Comparison of ENCODE assay signal across 9 cellular contexts in the genomic region with DNA sequence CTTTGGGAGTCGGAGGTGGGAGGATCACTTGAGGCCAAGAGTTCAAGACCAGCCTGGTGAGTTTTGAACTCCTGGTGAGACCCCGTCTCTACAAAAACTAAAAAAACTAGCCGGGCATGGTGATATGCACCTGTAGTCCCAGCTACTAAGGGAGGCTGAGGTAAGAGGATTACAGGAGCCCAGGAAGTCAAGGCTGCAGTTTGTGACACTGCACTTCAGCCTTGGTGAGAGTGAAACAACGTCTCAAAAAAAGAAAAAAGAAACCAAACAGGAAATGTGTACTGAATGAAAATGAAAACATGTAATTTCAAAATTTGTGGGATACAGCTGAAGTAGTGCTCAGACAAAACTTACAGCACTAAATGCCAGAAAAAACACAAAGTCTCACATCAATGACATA.
DNase-seq lines count a peak whose midpoint lies in the region; ATAC-seq and TF ChIP-seq lines count a peak whose summit lies in the region.
"Had no signal": no experiment of that assay in that cellular context is flagged by ENCODE, and none has a peak within 500 bp of the region (broad histone marks: within the 10 kb centered on the region; RNA-seq: fewer than 3 reads in every experiment).

No MANE protein-coding gene starts in this region.

- H3K27ac ChIP-seq in KOPT-K1 (ENCODE audit: low read depth, low read length, poor library complexity, severe bottlenecking), result peak overlapping the region; percentile 42

- no peaks in the 10 kb centered on the region for H3K27me3 Mint-ChIP-seq in activated naive CD4-positive, alpha-beta T cell treated with anti-CD3 and anti-CD28 coated beads, Interleukin-2, amount 50 U/mL, for 24 hours
- no peaks in the 10 kb centered on the region for H3K27me3 Mint-ChIP-seq in stimulated activated naive CD8-positive, alpha-beta T cell treated with anti-CD3 and anti-CD28 coated beads, Interleukin-15, amount 100 ng/mL, for 72 hours

- ATAC-seq in HG02623 (IDR thresholded peaks at IDR 0.05; ENCODE audit: unreplicated experiment), result peak; percentile 61
- peak; percentile 83 for ATAC-seq in stimulated activated naive CD8-positive, alpha-beta T cell treated with anti-CD3 and anti-CD28 coated beads, Interleukin-15, amount 100 ng/mL, for 72 hours
- ATAC-seq in GM19328 (IDR thresholded peaks at IDR 0.05; ENCODE audit: unreplicated experiment), result no peak

- H3K27ac Mint-ChIP-seq in activated naive CD4-positive, alpha-beta T cell treated with anti-CD3 and anti-CD28 coated beads, Interleukin-2, amount 50 U/mL, for 24 hours, result no peak overlapping the region
- peak overlapping the region in 1 of 2 donors; percentile 91 for H3K27ac Mint-ChIP-seq in stimulated activated naive CD8-positive, alpha-beta T cell treated with anti-CD3 and anti-CD28 coated beads, Interleukin-15, amount 100 ng/mL, for 72 hours

- no peak for DNase-seq in activated naive CD4-positive, alpha-beta T cell (lab: John Stamatoyannopoulos, UW)
- no peak for DNase-seq in stimulated activated naive CD8-positive, alpha-beta T cell treated with anti-CD3 and anti-CD28 coated beads, Interleukin-15, amount 100 ng/mL, for 72 hours
- DNase-seq in D341Med (ENCODE audit: low spot score) (no peak), GM13977 (ENCODE audit: low spot score) (no peak)
- DNase-seq: Right ventricle myocardium superior had no signal

- peaks cover 5% of the 10 kb centered on the region for H3K9me3 ChIP-seq in KOPT-K1 (ENCODE audit: insufficient read depth, low read length, poor library complexity, severe bottlenecking)

- peaks cover 1% of the 10 kb centered on the region for H3K36me3 Mint-ChIP-seq in activated naive CD4-positive, alpha-beta T cell treated with anti-CD3 and anti-CD28 coated beads, Interleukin-2, amount 50 U/mL, for 24 hours

- in situ Hi-C loops in GM13977 (cut with MboI; ENCODE audit: low pct_unique_long_range_greater_than_20kb, low sequenced_read_pairs, unreplicated experiment), result no loop called here

- H3K36me3 ChIP-seq in KOPT-K1 (ENCODE audit: insufficient read depth, low read length), result no peaks in the 10 kb centered on the region

- TF ChIP-seq CTCF in GM13977 (IDR thresholded peaks at IDR 0.05; ENCODE audit: extremely low read depth, insufficient read depth, missing control alignments), result no peak

- peak overlapping the region; percentile 54 for H3K4me3 Mint-ChIP-seq in activated naive CD4-positive, alpha-beta T cell treated with anti-CD3 and anti-CD28 coated beads, Interleukin-2, amount 50 U/mL, for 24 hours
- H3K4me3 Mint-ChIP-seq in stimulated activated naive CD8-positive, alpha-beta T cell treated with anti-CD3 and anti-CD28 coated beads, Interleukin-15, amount 100 ng/mL, for 72 hours, result peak overlapping the region; percentile 54 to 78

- no peaks in the 10 kb centered on the region for H3K9me3 Mint-ChIP-seq in activated naive CD4-positive, alpha-beta T cell treated with anti-CD3 and anti-CD28 coated beads, Interleukin-2, amount 50 U/mL, for 24 hours
- H3K9me3 Mint-ChIP-seq in stimulated activated naive CD8-positive, alpha-beta T cell treated with anti-CD3 and anti-CD28 coated beads, Interleukin-15, amount 100 ng/mL, for 72 hours, result no peaks in the 10 kb centered on the region

- H3K4me1 Mint-ChIP-seq in activated naive CD4-positive, alpha-beta T cell treated with anti-CD3 and anti-CD28 coated beads, Interleukin-2, amount 50 U/mL, for 24 hours, result peaks cover 64% of the 10 kb centered on the region
- H3K4me1 Mint-ChIP-seq in stimulated activated naive CD8-positive, alpha-beta T cell treated with anti-CD3 and anti-CD28 coated beads, Interleukin-15, amount 100 ng/mL, for 72 hours, result peaks cover 67% of the 10 kb centered on the region
